ENCODE assay signal across 8 cellular contexts in genomic region chr3:11498646-11499045, GRCh38.
DNase-seq lines count a peak whose midpoint lies in the region; ATAC-seq, FAIRE-seq and TF ChIP-seq lines count a peak whose summit lies in the region.

No MANE protein-coding gene starts in this region.

- H3K27ac ChIP-seq in heart right ventricle (peak overlapping the region in 6 of 10 donors; percentile 28 to 69 (median 50)), small intestine (ENCODE audit: low read depth in 1 of 2, low read length in 1 of 2) (no peak overlapping the region)

- intact Hi-C loops in heart right ventricle (cut with DNase I), result no loop called here

- peaks cover 0 to 5% (median 0%) of the 10 kb centered on the region in 11 donors for H3K9me3 ChIP-seq in heart right ventricle
- no peaks in the 10 kb centered on the region for H3K9me3 ChIP-seq in small intestine (ENCODE audit: control insufficient read depth, low read depth)

- H3K27me3 ChIP-seq in heart right ventricle (no peaks in the 10 kb centered on the region), small intestine (ENCODE audit: control insufficient read depth in 2 of 2, insufficient read depth in 2 of 2, low read length in 2 of 2) (no peaks in the 10 kb centered on the region)

- DNase-seq in HuH-7 (ENCODE audit: low spot score) (peak; percentile 61), SW480 (ENCODE audit: low spot score) (peak; percentile 26), heart right ventricle (peak; percentile 54), small intestine (peak; percentile 66), glutamatergic neuron (no peak), putamen (ENCODE audit: low spot score) (no peak)

- no peak overlapping the region for H3K27ac Mint-ChIP-seq in glutamatergic neuron (ENCODE audit: unreplicated experiment)

- WGBS in heart right ventricle, 2 donors, result 12 to 13% methylated on average over 1 of the region's 1 CpG
- WGBS in small intestine, 3 donors, result 6 to 26% (median 19%) methylated on average over 1 of the region's 1 CpG

- peaks cover 6 to 45% (median 20%) of the 10 kb centered on the region in 9 donors for H3K4me1 ChIP-seq in heart right ventricle
- peaks cover 0 to 8% of the 10 kb centered on the region in 2 donors for H3K4me1 ChIP-seq in small intestine (ENCODE audit: control insufficient read depth in 2 of 2, insufficient read depth in 1 of 2, low read depth in 1 of 2, low read length in 1 of 2)

- H3K27me3 Mint-ChIP-seq in glutamatergic neuron (ENCODE audit: unreplicated experiment), result no peaks in the 10 kb centered on the region

- H3K4me3 ChIP-seq in heart right ventricle (no peak overlapping the region), small intestine (ENCODE audit: low read depth in 1 of 2, low read length in 2 of 2) (no peak overlapping the region)

- FAIRE-seq in small intestine (lab: Jason Lieb, UNC), result no peak

- TF ChIP-seq CTCF in heart right ventricle (IDR thresholded peaks at IDR 0.05), result no peak
- no peak for TF ChIP-seq CTCF in glutamatergic neuron (IDR thresholded peaks at IDR 0.05; ENCODE audit: partially characterized antibody, unreplicated experiment)

- H3K36me3 ChIP-seq in heart right ventricle (no peaks in the 10 kb centered on the region), small intestine (ENCODE audit: control insufficient read depth in 2 of 2, insufficient read depth in 2 of 2, low read length in 2 of 2) (peaks cover 0 to 3% of the 10 kb centered on the region in 2 donors)

- H3K4me3 Mint-ChIP-seq in glutamatergic neuron (ENCODE audit: unreplicated experiment), result no peak overlapping the region

- peaks cover 2% of the 10 kb centered on the region for H3K4me1 Mint-ChIP-seq in glutamatergic neuron (ENCODE audit: low read depth, unreplicated experiment)

- H3K9me3 Mint-ChIP-seq in glutamatergic neuron (ENCODE audit: unreplicated experiment), result no peaks in the 10 kb centered on the region

- peaks cover 9% of the 10 kb centered on the region for H3K36me3 Mint-ChIP-seq in glutamatergic neuron (ENCODE audit: unreplicated experiment)

- ATAC-seq in heart right ventricle, result peak; percentile 53 to 80 (median 72)
- ATAC-seq in HG02970 (IDR thresholded peaks at IDR 0.05; ENCODE audit: low FRiP score, unreplicated experiment), result no peak
- no peak for ATAC-seq in GM21447 (IDR thresholded peaks at IDR 0.05; ENCODE audit: unreplicated experiment)

Comparison
In these comparisons a context has a peak if more than half of its experiments do, and no peak if none do; other contexts are left out.
1. DNase-seq: peak in HuH-7 (single experiment), SW480 (single experiment), heart right ventricle (2 of 2) and small intestine (single experiment); none in glutamatergic neuron (single experiment) and putamen (single experiment).
2. ATAC-seq: peak in heart right ventricle (8 of 8); none in HG02970 (single experiment) and GM21447 (single experiment).
3. H3K27ac ChIP-seq: peak in heart right ventricle (6 of 10); none in small intestine (0 of 2).